Comparison of ENCODE assay signal across 24 cellular contexts in the genomic region with DNA sequence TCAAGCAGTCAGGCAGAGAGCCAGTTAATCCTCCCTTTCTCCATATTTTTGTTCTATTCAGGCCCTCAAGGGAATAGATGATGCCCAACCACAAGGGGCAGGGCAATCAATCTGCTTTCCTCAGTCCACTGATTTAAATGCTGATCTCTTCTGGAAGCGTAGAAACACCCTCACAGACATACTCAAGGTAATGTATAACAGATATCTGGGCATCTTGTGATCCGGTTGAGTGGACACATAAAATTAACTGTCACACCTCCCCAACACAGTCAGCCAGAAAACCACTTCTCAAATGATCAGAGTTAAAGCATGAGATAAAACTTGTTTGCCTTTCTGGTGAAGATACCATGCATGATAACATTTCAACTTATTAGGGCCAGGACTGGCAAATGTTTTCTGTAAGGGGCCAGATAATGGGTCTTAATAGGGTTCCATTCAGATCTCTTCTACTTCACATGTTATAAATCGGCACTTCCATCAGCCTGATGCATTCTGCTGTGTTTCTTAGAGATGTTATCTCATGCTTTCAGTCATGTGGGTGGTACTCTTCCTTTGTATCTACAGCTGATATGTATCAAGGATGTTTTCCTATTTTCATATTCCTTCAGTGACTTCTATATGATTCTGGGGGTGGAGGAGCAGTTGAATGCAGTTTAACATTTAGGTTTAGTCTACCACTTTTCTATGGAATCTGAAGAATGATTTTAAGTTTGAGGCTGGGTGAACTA. TPM values are rescaled to one million over a fixed set of nuclear protein-coding genes. Genes with fewer than 3 reads are reported as not detected.
DNase-seq lines count a peak whose midpoint lies in the region; ATAC-seq and TF ChIP-seq lines count a peak whose summit lies in the region.
"Had no signal": no experiment of that assay in that cellular context is flagged by ENCODE, and none has a peak within 500 bp of the region (broad histone marks: within the 10 kb centered on the region; RNA-seq: fewer than 3 reads in every experiment).

No MANE protein-coding gene starts in this region.

- no peaks in the 10 kb centered on the region for H3K9me3 Mint-ChIP-seq in nephron
- no peaks in the 10 kb centered on the region for H3K9me3 Mint-ChIP-seq in CD4-positive, alpha-beta T cell

- H3K4me3 Mint-ChIP-seq in nephron, result no peak overlapping the region
- no peak overlapping the region for H3K4me3 Mint-ChIP-seq in CD4-positive, alpha-beta T cell
- H3K4me3 Mint-ChIP-seq: GM23338; naive B cell; stimulated activated memory B cell treated with anti-CD40 and anti-IgM and Interleukin-4, amounts not matched to agents 10 μg/mL and 1 μg/mL and 100 μg/mL, for 72 hours had no signal

- in situ Hi-C loops in brain microvascular endothelial cell (cut with HindIII; ENCODE audit: low pct_ligation_motif_present, low sequenced_read_pairs), result no loop called here

- peak overlapping the region; percentile 54 to 92 (median 65) for H3K27ac Mint-ChIP-seq in nephron
- H3K27ac Mint-ChIP-seq in CD4-positive, alpha-beta T cell, result no peak overlapping the region
- H3K27ac Mint-ChIP-seq: GM23338; naive B cell; stimulated activated memory B cell treated with anti-CD40 and anti-IgM and Interleukin-4, amounts not matched to agents 10 μg/mL and 1 μg/mL and 100 μg/mL, for 72 hours had no signal

- H3K36me3 Mint-ChIP-seq in nephron (ENCODE audit: low read depth), result no peaks in the 10 kb centered on the region
- H3K36me3 Mint-ChIP-seq in CD4-positive, alpha-beta T cell (ENCODE audit: low read depth), result no peaks in the 10 kb centered on the region
- H3K36me3 Mint-ChIP-seq: naive B cell; stimulated activated memory B cell treated with anti-CD40 and anti-IgM and Interleukin-4, amounts not matched to agents 10 μg/mL and 1 μg/mL and 100 μg/mL, for 72 hours had no signal

- no peaks in the 10 kb centered on the region for H3K9me3 ChIP-seq in CD4-positive, alpha-beta T cell (ENCODE audit: control insufficient read depth, low read length)
- H3K9me3 ChIP-seq: pancreas, sigmoid colon, testis had no signal

- DNase-seq in NCI-H1092 treated with DMSO at 0.1 percent for 48 hours (lab: John Stamatoyannopoulos, UW) (peak; percentile 28), brain microvascular endothelial cell (no peak), GM19238 (ENCODE audit: insufficient read length, low spot score) (no peak), NCI-H526 (lab: John Stamatoyannopoulos, UW) (no peak)
- no peak for DNase-seq in CD4-positive, alpha-beta T cell
- DNase-seq: activated CD4-positive, alpha-beta T cell treated with anti-CD3 and anti-CD28 coated beads, Interleukin-2, amount 50 U/mL, for 4 hours; activated gamma-delta T cell treated with Interleukin-2 at 50 U/mL for 16 hours; amniotic stem cell; DND-41; dorsolateral prefrontal cortex; mammary epithelial cell; naive B cell; NCI-H2029; NCI-H510A; pancreas; Right ventricle myocardium superior; sigmoid colon; testis had no signal

- H3K27ac ChIP-seq in brain microvascular endothelial cell, result no peak overlapping the region
- H3K27ac ChIP-seq in CD4-positive, alpha-beta T cell (ENCODE audit: low read depth, low read length), result no peak overlapping the region
- H3K27ac ChIP-seq: dorsolateral prefrontal cortex, epithelial cell of prostate, pancreas, sigmoid colon, testis had no signal

- CTCF ChIA-PET in CD4-positive, alpha-beta T cell (lab: Charles Lee), result no interaction called here

- intact Hi-C loops in CD4-positive, alpha-beta T cell (cut with DNase I, micrococcal nuclease), result no loop called here

- no peaks in the 10 kb centered on the region for H3K36me3 ChIP-seq in brain microvascular endothelial cell (replicated peaks)
- H3K36me3 ChIP-seq: pancreas, sigmoid colon had no signal

- peak; percentile 70 for ATAC-seq in GM18511 (IDR thresholded peaks at IDR 0.05; ENCODE audit: unreplicated experiment)
- ATAC-seq in CD4-positive, alpha-beta T cell (ENCODE audit: poor library complexity), result no peak
- no peak for ATAC-seq in HG02840 (IDR thresholded peaks at IDR 0.05; ENCODE audit: low FRiP score, unreplicated experiment)
- ATAC-seq: GM23338; pancreas; stimulated activated memory B cell treated with anti-CD40 and anti-IgM and Interleukin-4, amounts not matched to agents 10 μg/mL and 1 μg/mL and 100 μg/mL, for 72 hours had no signal

- TF ChIP-seq CTCF in brain microvascular endothelial cell (IDR thresholded peaks at IDR 0.05; ENCODE audit: low read depth, low read length, missing control alignments) (peak; percentile 12), nephron (IDR thresholded peaks at IDR 0.05; ENCODE audit: unreplicated experiment in 3 of 3) (no peak)
- no peak for TF ChIP-seq CTCF in CD4-positive, alpha-beta T cell (IDR thresholded peaks at IDR 0.05)

- POLR2A ChIA-PET in CD4-positive, alpha-beta T cell (lab: Charles Lee), result no interaction called here

- peaks cover 30% of the 10 kb centered on the region for H3K4me1 Mint-ChIP-seq in nephron
- no peaks in the 10 kb centered on the region for H3K4me1 Mint-ChIP-seq in CD4-positive, alpha-beta T cell (ENCODE audit: low read depth)
- H3K4me1 Mint-ChIP-seq: GM23338; naive B cell; stimulated activated memory B cell treated with anti-CD40 and anti-IgM and Interleukin-4, amounts not matched to agents 10 μg/mL and 1 μg/mL and 100 μg/mL, for 72 hours had no signal

- H3K27me3 Mint-ChIP-seq in nephron (ENCODE audit: low read depth), result peaks cover 2% of the 10 kb centered on the region
- no peaks in the 10 kb centered on the region for H3K27me3 Mint-ChIP-seq in CD4-positive, alpha-beta T cell
- H3K27me3 Mint-ChIP-seq: naive B cell; stimulated activated memory B cell treated with anti-CD40 and anti-IgM and Interleukin-4, amounts not matched to agents 10 μg/mL and 1 μg/mL and 100 μg/mL, for 72 hours had no signal

- no peak overlapping the region for H3K4me3 ChIP-seq in brain microvascular endothelial cell (ENCODE audit: low read depth, low read length)
- H3K4me3 ChIP-seq: dorsolateral prefrontal cortex, GM23338, pancreas, sigmoid colon, testis had no signal

- no peaks in the 10 kb centered on the region for H3K27me3 ChIP-seq in brain microvascular endothelial cell (replicated peaks)
- H3K27me3 ChIP-seq in CD4-positive, alpha-beta T cell (ENCODE audit: control insufficient read depth, insufficient read depth, low read length), result no peaks in the 10 kb centered on the region
- H3K27me3 ChIP-seq: pancreas, sigmoid colon, testis had no signal

RNA-seq across cellular contexts. Expression of gene CNTLN, which starts 58.9 kb away (rescaled TPM):
- total RNA-seq in CD4-positive, alpha-beta T cell, result under 1 TPM; 0.25 to 0.28 TPM
